In the genomic region with DNA sequence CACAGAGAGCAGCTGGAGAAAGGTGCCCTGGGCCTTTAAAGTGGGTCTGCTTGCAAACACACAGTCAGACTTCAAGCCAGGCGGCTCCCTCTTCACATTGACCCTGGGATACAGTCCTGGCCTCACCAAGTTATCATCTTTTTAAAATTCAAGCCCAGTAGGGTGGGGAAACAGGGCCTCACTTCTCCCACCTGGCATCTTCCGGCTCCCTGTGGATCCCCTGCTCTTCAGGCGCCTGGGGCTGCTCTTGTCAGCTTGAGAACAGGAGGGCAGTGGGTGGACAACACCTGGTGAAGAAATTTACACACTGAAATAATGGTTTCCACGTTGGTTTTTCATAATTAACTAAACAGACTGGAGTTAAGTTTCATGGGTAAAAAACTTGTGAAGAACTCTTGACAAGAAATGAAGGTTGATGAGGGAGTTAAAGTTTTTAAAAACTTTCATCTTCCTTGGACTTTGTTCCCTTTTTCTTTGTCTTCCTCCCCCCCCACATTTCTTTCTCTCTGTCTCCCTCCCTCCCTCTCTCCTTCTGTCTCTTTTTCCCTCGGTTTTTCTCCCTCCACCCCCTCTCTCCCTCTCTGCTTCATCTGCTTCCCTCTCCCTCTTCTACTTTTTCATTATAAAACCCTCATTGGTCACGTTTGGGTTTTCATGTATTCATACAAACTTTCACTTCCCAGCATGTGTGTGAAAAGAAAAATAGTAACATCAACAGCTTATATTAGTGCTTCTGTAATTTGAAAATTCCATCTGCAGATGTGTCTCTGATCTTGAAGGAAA, we compare ENCODE assay signal across 9 cellular contexts.
"Had no signal": no experiment of that assay in that cellular context is flagged by ENCODE, and none has a peak within 500 bp of the region (broad histone marks: within the 10 kb centered on the region; RNA-seq: fewer than 3 reads in every experiment).

No MANE protein-coding gene starts in this region.

- FAIRE-seq: HTR-8/SVneo, K562 had no signal

- H3K9me3 ChIP-seq: HAP-1 had no signal

- ATAC-seq: HCT116, K562 had no signal

- H3K36me3 ChIP-seq: HAP-1 had no signal

- DNase-seq: GOT3, H7, HFFc6, IMR-90, KG1 had no signal

- H3K27ac Mint-ChIP-seq: HFFc6 had no signal

- H3K4me3 ChIP-seq: HAP-1, K562 had no signal

- H3K4me3 Mint-ChIP-seq: HFFc6 had no signal

- H3K4me1 ChIP-seq: HAP-1 had no signal
